Comparison of ENCODE assay signal across 10 cellular contexts in genomic region chr9:7935666-7936065, GRCh38.
DNase-seq lines count a peak whose midpoint lies in the region; ATAC-seq and TF ChIP-seq lines count a peak whose summit lies in the region.
"Had no signal": no experiment of that assay in that cellular context is flagged by ENCODE, and none has a peak within 500 bp of the region (broad histone marks: within the 10 kb centered on the region; RNA-seq: fewer than 3 reads in every experiment).

No MANE protein-coding gene starts in this region.

- H3K4me1 Mint-ChIP-seq in T-helper 17 cell (peaks cover 13% of the 10 kb centered on the region), natural killer cell (peaks cover 16 to 17% of the 10 kb centered on the region in 2 donors)

- peak overlapping the region; percentile 99 for H3K27ac Mint-ChIP-seq in T-helper 17 cell
- H3K27ac Mint-ChIP-seq in natural killer cell = peak overlapping the region; percentile 95

- H3K27me3 Mint-ChIP-seq in T-helper 17 cell = no peaks in the 10 kb centered on the region
- H3K27me3 Mint-ChIP-seq in natural killer cell (ENCODE audit: low read depth in 2 of 2) = peaks cover 0 to 2% of the 10 kb centered on the region in 2 donors

- peaks cover 0 to 3% of the 10 kb centered on the region in 2 donors for H3K9me3 Mint-ChIP-seq in natural killer cell

- DNase-seq in T-helper 17 cell (no peak), natural killer cell (no peak), NCI-H1048 (lab: John Stamatoyannopoulos, UW) (no peak), DMS 273 treated with DMSO at 0.1 percent for 48 hours (lab: John Stamatoyannopoulos, UW) (no peak), NCI-H187 (lab: John Stamatoyannopoulos, UW) (no peak)
- no peak for DNase-seq in activated CD8-positive, alpha-beta memory T cell treated with anti-CD3 and anti-CD28 coated beads for 24 hours
- DNase-seq: anterior cingulate cortex, KBM-7 had no signal

- intact Hi-C loops in natural killer cell (cut with micrococcal nuclease) = loop anchor here (1.0 kb wide), 1 partner anchor 42 kb away; no protein-coding TSS in a partner anchor

- H3K4me3 Mint-ChIP-seq in T-helper 17 cell (peak overlapping the region; percentile 80), natural killer cell (peak overlapping the region; percentile 88)

- no peak for TF ChIP-seq CTCF in natural killer cell (IDR thresholded peaks at IDR 0.05)

- ATAC-seq in GM19035 (IDR thresholded peaks at IDR 0.05; ENCODE audit: unreplicated experiment) (peak; percentile 58), HG02623 (IDR thresholded peaks at IDR 0.05; ENCODE audit: unreplicated experiment) (peak; percentile 57), T-helper 17 cell (peak; percentile 97), natural killer cell (peak; percentile 89 to 96 (median 92))

- H3K36me3 Mint-ChIP-seq in T-helper 17 cell (ENCODE audit: low read depth) = peaks cover 3% of the 10 kb centered on the region
- H3K36me3 Mint-ChIP-seq in natural killer cell = no peaks in the 10 kb centered on the region

- H3K9me3 ChIP-seq in T-helper 17 cell (ENCODE audit: control insufficient read depth, low read length, poor library complexity, severe bottlenecking) = no peaks in the 10 kb centered on the region
